In genomic region chr10:52814506-52814905, GRCh38 we compare ENCODE assay signal across 1 cellular context.
TF ChIP-seq lines count a peak whose summit lies in the region.

No MANE protein-coding gene starts in this region.

TF ChIP-seq in GM12878, 131 proteins besides CTCF, POLR2A, EP300 and RAD21 (continued from another document):
- no peak for TF ChIP-seq ZNF592 (IDR thresholded peaks at IDR 0.05)
- no peak for TF ChIP-seq ZNF217 (IDR thresholded peaks at IDR 0.05)
- TF ChIP-seq ZZZ3 (IDR thresholded peaks at IDR 0.05; ENCODE audit: control insufficient read depth, insufficient read length, low read depth), result no peak
